9 cellular contexts compared by ENCODE assay signal in the genomic region with DNA sequence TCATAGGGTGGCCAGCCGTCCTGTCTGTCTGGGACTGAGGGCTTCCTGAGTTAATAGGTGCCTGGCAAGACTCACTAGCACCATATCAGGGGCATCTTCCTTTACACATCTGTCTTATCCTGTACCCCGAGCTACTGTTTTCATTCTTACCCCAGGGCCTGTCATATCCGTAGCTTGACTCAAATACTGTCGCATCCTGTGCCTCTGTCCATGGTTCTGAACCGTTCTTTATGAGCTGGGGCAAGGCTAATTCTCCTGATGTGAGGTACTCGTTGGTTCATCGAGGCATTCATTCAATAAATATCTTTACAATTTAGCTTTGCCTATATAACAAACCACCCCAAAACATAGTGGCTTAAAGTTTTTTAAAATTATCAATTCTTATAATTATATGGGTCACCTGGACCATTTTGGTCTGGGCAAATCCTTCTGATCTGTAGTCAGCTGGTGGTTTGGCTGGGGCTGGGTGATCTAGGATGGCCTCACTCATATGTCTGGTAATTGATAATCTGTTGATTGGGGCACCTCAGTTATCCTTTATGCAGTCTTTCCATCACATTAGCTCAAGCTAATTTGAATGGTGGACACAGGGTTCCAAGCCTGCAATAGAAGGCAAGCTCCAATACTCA.
DNase-seq lines count a peak whose midpoint lies in the region; ATAC-seq and TF ChIP-seq lines count a peak whose summit lies in the region.
"Had no signal": no experiment of that assay in that cellular context is flagged by ENCODE, and none has a peak within 500 bp of the region (broad histone marks: within the 10 kb centered on the region; RNA-seq: fewer than 3 reads in every experiment).

No MANE protein-coding gene starts in this region.

- TF ChIP-seq EP300 in Ishikawa (IDR thresholded peaks at IDR 0.05; ENCODE audit: borderline replicate concordance): no peak
- TF ChIP-seq EP300 in gastroesophageal sphincter (IDR thresholded peaks at IDR 0.05): no peak

- ATAC-seq in activated CD8-positive, alpha-beta T cell treated with anti-CD3 and anti-CD28 coated beads, Interleukin-2, amount 10 ng/mL, durations not matched to agents 7 days and 5 days: peak; percentile 68
- no peak for ATAC-seq in GM18873 (IDR thresholded peaks at IDR 0.05; ENCODE audit: low FRiP score, unreplicated experiment)
- no peak for ATAC-seq in gastroesophageal sphincter

- H3K36me3 Mint-ChIP-seq in activated CD8-positive, alpha-beta T cell treated with anti-CD3 and anti-CD28 coated beads, Interleukin-2, amount 10 ng/mL, durations not matched to agents 7 days and 5 days (ENCODE audit: low read depth): no peaks in the 10 kb centered on the region

- POLR2A ChIA-PET in A673 (lab: Charles Lee; ENCODE audit: low non-redundant PET): no interaction called here
- POLR2A ChIA-PET in activated CD8-positive, alpha-beta T cell treated with anti-CD3 and anti-CD28 coated beads, Interleukin-2, amount 10 ng/mL, durations not matched to agents 7 days and 5 days (lab: Charles Lee): no interaction called here

- DNase-seq in A673 (ENCODE audit: low spot score) (peak; percentile 60), glomerular visceral epithelial cell (ENCODE audit: extremely low spot score) (peak; percentile 47), Ammon's horn (ENCODE audit: low spot score) (no peak)
- DNase-seq in activated CD8-positive, alpha-beta T cell treated with anti-CD3 and anti-CD28 coated beads, Interleukin-2, amount 10 ng/mL, durations not matched to agents 7 days and 5 days: peak; percentile 81
- peak; percentile 14 to 36 for DNase-seq in stimulated activated CD4-positive, alpha-beta T cell treated with anti-CD3 and anti-CD28 coated beads, Interleukin-4, amount 100 ng/mL, for 4 hours
- DNase-seq: psoas muscle had no signal

- H3K27me3 Mint-ChIP-seq in activated CD8-positive, alpha-beta T cell treated with anti-CD3 and anti-CD28 coated beads, Interleukin-2, amount 10 ng/mL, durations not matched to agents 7 days and 5 days (ENCODE audit: low read depth): peaks cover 25% of the 10 kb centered on the region

- H3K27me3 ChIP-seq in A673 (replicated peaks; ENCODE audit: insufficient read depth, low read depth, low read length, poor library complexity): peaks cover 4% of the 10 kb centered on the region
- peaks cover 45% of the 10 kb centered on the region for H3K27me3 ChIP-seq in gastroesophageal sphincter

- H3K36me3 ChIP-seq in A673 (ENCODE audit: insufficient read depth, low read length, poor library complexity, severe bottlenecking) (no peaks in the 10 kb centered on the region), gastroesophageal sphincter (no peaks in the 10 kb centered on the region)

- TF ChIP-seq CTCF in A673 (conservative IDR thresholded peaks at IDR 0.05; ENCODE audit: low read depth, low read length) (no peak), gastroesophageal sphincter (IDR thresholded peaks at IDR 0.05) (no peak)

- H3K9me3 Mint-ChIP-seq in activated CD8-positive, alpha-beta T cell treated with anti-CD3 and anti-CD28 coated beads, Interleukin-2, amount 10 ng/mL, durations not matched to agents 7 days and 5 days (ENCODE audit: insufficient read depth): no peaks in the 10 kb centered on the region

- no peak for TF ChIP-seq POLR2A in gastroesophageal sphincter (IDR thresholded peaks at IDR 0.05)

- no TSS peak for BruUV-seq in A673 (replicated peaks; lab: Mats Ljungman, UMichigan)

- intact Hi-C loops in A673 (cut with micrococcal nuclease; ENCODE audit: unreplicated experiment): no loop called here

- no peaks in the 10 kb centered on the region for H3K9me3 ChIP-seq in A673 (ENCODE audit: low read depth, low read length, poor library complexity, severe bottlenecking)
- H3K9me3 ChIP-seq in gastroesophageal sphincter: no peaks in the 10 kb centered on the region
- H3K9me3 ChIP-seq: psoas muscle had no signal

- no peak overlapping the region for H3K27ac Mint-ChIP-seq in activated CD8-positive, alpha-beta T cell treated with anti-CD3 and anti-CD28 coated beads, Interleukin-2, amount 10 ng/mL, durations not matched to agents 7 days and 5 days

- CTCF ChIA-PET in A673 (lab: Charles Lee): no interaction called here
- CTCF ChIA-PET in activated CD8-positive, alpha-beta T cell treated with anti-CD3 and anti-CD28 coated beads, Interleukin-2, amount 10 ng/mL, durations not matched to agents 7 days and 5 days (lab: Charles Lee): interaction anchor here (1.0 to 1.5 kb wide), 4 partner anchors 59 to 511 kb away, joined by 3 to 5 read pairs (median 4); no protein-coding TSS in a partner anchor

- peaks cover 16% of the 10 kb centered on the region for H3K4me1 ChIP-seq in A673 (ENCODE audit: insufficient read depth, low read length, poor library complexity, severe bottlenecking)
- H3K4me1 ChIP-seq in gastroesophageal sphincter: no peaks in the 10 kb centered on the region
- H3K4me1 ChIP-seq: psoas muscle had no signal

- H3K4me3 ChIP-seq in A673 (ENCODE audit: low read depth, low read length, poor library complexity, severe bottlenecking) (no peak overlapping the region), gastroesophageal sphincter (no peak overlapping the region)
- H3K4me3 ChIP-seq: psoas muscle had no signal

- peaks cover 2% of the 10 kb centered on the region for H3K4me1 Mint-ChIP-seq in activated CD8-positive, alpha-beta T cell treated with anti-CD3 and anti-CD28 coated beads, Interleukin-2, amount 10 ng/mL, durations not matched to agents 7 days and 5 days (ENCODE audit: low read depth)

- 21 to 32% methylated on average over 7 of the region's 7 CpGs for WGBS in gastroesophageal sphincter (ENCODE audit: low coverage in 1 of 2), 2 donors

- H3K4me3 Mint-ChIP-seq in activated CD8-positive, alpha-beta T cell treated with anti-CD3 and anti-CD28 coated beads, Interleukin-2, amount 10 ng/mL, durations not matched to agents 7 days and 5 days: no peak overlapping the region

- H3K27ac ChIP-seq in A673 (ENCODE audit: low read depth, low read length, poor library complexity, severe bottlenecking) (no peak overlapping the region), gastroesophageal sphincter (no peak overlapping the region)
- H3K27ac ChIP-seq: psoas muscle had no signal

- no peak; the same call in 1 of the 2 replicates for TF ChIP-seq RAD21 in Ishikawa (IDR thresholded peaks at IDR 0.05; ENCODE audit: low read depth)

TF ChIP-seq in Ishikawa, 13 proteins besides CTCF, POLR2A, EP300 and RAD21:
- TF ChIP-seq, protein P1, sequence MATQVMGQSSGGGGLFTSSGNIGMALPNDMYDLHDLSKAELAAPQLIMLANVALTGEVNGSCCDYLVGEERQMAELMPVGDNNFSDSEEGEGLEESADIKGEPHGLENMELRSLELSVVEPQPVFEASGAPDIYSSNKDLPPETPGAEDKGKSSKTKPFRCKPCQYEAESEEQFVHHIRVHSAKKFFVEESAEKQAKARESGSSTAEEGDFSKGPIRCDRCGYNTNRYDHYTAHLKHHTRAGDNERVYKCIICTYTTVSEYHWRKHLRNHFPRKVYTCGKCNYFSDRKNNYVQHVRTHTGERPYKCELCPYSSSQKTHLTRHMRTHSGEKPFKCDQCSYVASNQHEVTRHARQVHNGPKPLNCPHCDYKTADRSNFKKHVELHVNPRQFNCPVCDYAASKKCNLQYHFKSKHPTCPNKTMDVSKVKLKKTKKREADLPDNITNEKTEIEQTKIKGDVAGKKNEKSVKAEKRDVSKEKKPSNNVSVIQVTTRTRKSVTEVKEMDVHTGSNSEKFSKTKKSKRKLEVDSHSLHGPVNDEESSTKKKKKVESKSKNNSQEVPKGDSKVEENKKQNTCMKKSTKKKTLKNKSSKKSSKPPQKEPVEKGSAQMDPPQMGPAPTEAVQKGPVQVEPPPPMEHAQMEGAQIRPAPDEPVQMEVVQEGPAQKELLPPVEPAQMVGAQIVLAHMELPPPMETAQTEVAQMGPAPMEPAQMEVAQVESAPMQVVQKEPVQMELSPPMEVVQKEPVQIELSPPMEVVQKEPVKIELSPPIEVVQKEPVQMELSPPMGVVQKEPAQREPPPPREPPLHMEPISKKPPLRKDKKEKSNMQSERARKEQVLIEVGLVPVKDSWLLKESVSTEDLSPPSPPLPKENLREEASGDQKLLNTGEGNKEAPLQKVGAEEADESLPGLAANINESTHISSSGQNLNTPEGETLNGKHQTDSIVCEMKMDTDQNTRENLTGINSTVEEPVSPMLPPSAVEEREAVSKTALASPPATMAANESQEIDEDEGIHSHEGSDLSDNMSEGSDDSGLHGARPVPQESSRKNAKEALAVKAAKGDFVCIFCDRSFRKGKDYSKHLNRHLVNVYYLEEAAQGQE (IDR thresholded peaks at IDR 0.05; ENCODE audit: low read depth): peak; percentile 93
- TF ChIP-seq FOXM1 (IDR thresholded peaks at IDR 0.05; ENCODE audit: borderline replicate concordance, low read depth): no peak
TF ChIP-seq in Ishikawa: peak in this region for 1.
